ENCODE assay signal across 10 cellular contexts in genomic region chr1:62082456-62083363, GRCh38.
DNase-seq lines count a peak whose midpoint lies in the region; ATAC-seq and TF ChIP-seq lines count a peak whose summit lies in the region.
"Had no signal": no experiment of that assay in that cellular context is flagged by ENCODE, and none has a peak within 500 bp of the region (broad histone marks: within the 10 kb centered on the region; RNA-seq: fewer than 3 reads in every experiment).

No MANE protein-coding gene starts in this region.

- no peak for TF ChIP-seq POLR2A in upper lobe of left lung (IDR thresholded peaks at IDR 0.05)

- POLR2A ChIA-PET in activated B cell treated with CpG ODN at 0.5 μM for 24 hours (lab: Charles Lee): no interaction called here

- no peaks in the 10 kb centered on the region for H3K4me1 Mint-ChIP-seq in activated B cell treated with CpG ODN at 0.5 μM for 24 hours
- no peaks in the 10 kb centered on the region for H3K4me1 Mint-ChIP-seq in effector memory CD8-positive, alpha-beta T cell (ENCODE audit: low read depth in 2 of 2)
- peaks cover 27% of the 10 kb centered on the region for H3K4me1 Mint-ChIP-seq in mesothelial cell of epicardium

- H3K9me3 ChIP-seq in upper lobe of left lung: no peaks in the 10 kb centered on the region
- H3K9me3 ChIP-seq: BLaER1 had no signal

- intact Hi-C loops in activated B cell treated with CpG ODN at 0.5 μM for 24 hours (cut with micrococcal nuclease): loop anchor here (1.0 kb wide), 2 partner anchors 49 to 664 kb away; no protein-coding TSS in a partner anchor

- H3K27me3 ChIP-seq in upper lobe of left lung: no peaks in the 10 kb centered on the region
- H3K27me3 ChIP-seq: BLaER1 had no signal

- peaks cover 0 to 4% (median 1%) of the 10 kb centered on the region in 4 donors for H3K36me3 ChIP-seq in upper lobe of left lung
- H3K36me3 ChIP-seq: BLaER1 had no signal

- CTCF ChIA-PET in activated B cell treated with CpG ODN at 0.5 μM for 24 hours (lab: Charles Lee): interaction anchor here (0.8 to 1.9 kb wide), 14 partner anchors 9 to 664 kb away, joined by 3 to 22 read pairs (median 5); no protein-coding TSS in a partner anchor

- H3K27me3 Mint-ChIP-seq in activated B cell treated with CpG ODN at 0.5 μM for 24 hours (no peaks in the 10 kb centered on the region), mesothelial cell of epicardium (ENCODE audit: low read depth) (no peaks in the 10 kb centered on the region)
- no peaks in the 10 kb centered on the region for H3K27me3 Mint-ChIP-seq in effector memory CD8-positive, alpha-beta T cell
- H3K27me3 Mint-ChIP-seq: stimulated activated naive CD8-positive, alpha-beta T cell treated with anti-CD3 and anti-CD28 coated beads, Interleukin-15, Interleukin-2, amounts not matched to agents 100 ng/mL and 50 ng/mL, for 24 hours had no signal

- peaks cover 18% of the 10 kb centered on the region for H3K36me3 Mint-ChIP-seq in activated B cell treated with CpG ODN at 0.5 μM for 24 hours (ENCODE audit: low read depth)
- H3K36me3 Mint-ChIP-seq in effector memory CD8-positive, alpha-beta T cell (ENCODE audit: insufficient read depth): peaks cover 28% of the 10 kb centered on the region
- peaks cover 22% of the 10 kb centered on the region for H3K36me3 Mint-ChIP-seq in mesothelial cell of epicardium

- no peak overlapping the region for H3K4me3 ChIP-seq in upper lobe of left lung
- H3K4me3 ChIP-seq: BLaER1 had no signal

- H3K27ac ChIP-seq in upper lobe of left lung: no peak overlapping the region
- H3K27ac ChIP-seq: BLaER1 had no signal

- H3K27ac Mint-ChIP-seq in activated B cell treated with CpG ODN at 0.5 μM for 24 hours: no peak overlapping the region
- H3K27ac Mint-ChIP-seq in effector memory CD8-positive, alpha-beta T cell: no peak overlapping the region
- H3K27ac Mint-ChIP-seq in mesothelial cell of epicardium: peak overlapping the region; percentile 57
- H3K27ac Mint-ChIP-seq: stimulated activated naive CD8-positive, alpha-beta T cell treated with anti-CD3 and anti-CD28 coated beads, Interleukin-15, Interleukin-2, amounts not matched to agents 100 ng/mL and 50 ng/mL, for 24 hours had no signal

- 82 to 85% methylated on average over 14 of the region's 14 CpGs for WGBS in upper lobe of left lung, 2 donors

- H3K4me1 ChIP-seq in upper lobe of left lung: no peaks in the 10 kb centered on the region
- H3K4me1 ChIP-seq: BLaER1 had no signal

- DNase-seq in DMS 273 (lab: John Stamatoyannopoulos, UW; ENCODE audit: unreplicated experiment) (peak; percentile 60), DMS 273 treated with DMSO at 0.1 percent for 48 hours (lab: John Stamatoyannopoulos, UW) (no peak), NCI-H1105 (lab: John Stamatoyannopoulos, UW) (peak; percentile 8), activated B cell treated with CpG ODN at 0.5 μM for 24 hours (no peak), mesothelial cell of epicardium (ENCODE audit: low spot score in 2 of 2, unreplicated experiment in 2 of 2) (peak in 1 of 2 experiments; percentile 42), upper lobe of left lung (peak in 1 of 2 donors; percentile 31)
- DNase-seq in effector memory CD8-positive, alpha-beta T cell: peak in 2 of 3 experiments; percentile 6 to 26

- H3K4me3 Mint-ChIP-seq in activated B cell treated with CpG ODN at 0.5 μM for 24 hours (no peak overlapping the region), mesothelial cell of epicardium (no peak overlapping the region)
- H3K4me3 Mint-ChIP-seq in effector memory CD8-positive, alpha-beta T cell: no peak overlapping the region
- H3K4me3 Mint-ChIP-seq: stimulated activated naive CD8-positive, alpha-beta T cell treated with anti-CD3 and anti-CD28 coated beads, Interleukin-15, Interleukin-2, amounts not matched to agents 100 ng/mL and 50 ng/mL, for 24 hours had no signal

- TF ChIP-seq CTCF in activated B cell treated with CpG ODN at 0.5 μM for 24 hours (IDR thresholded peaks at IDR 0.05) (peak; percentile 83), mesothelial cell of epicardium (IDR thresholded peaks at IDR 0.05; ENCODE audit: unreplicated experiment) (peak; percentile 73), upper lobe of left lung (IDR thresholded peaks at IDR 0.05) (peak; percentile 43 to 73 (median 72))

- ATAC-seq in GM21737 (IDR thresholded peaks at IDR 0.05; ENCODE audit: unreplicated experiment) (peak; percentile 65), activated B cell treated with CpG ODN at 0.5 μM for 24 hours (ENCODE audit: low read depth) (no peak), upper lobe of left lung (ENCODE audit: low FRiP score in 2 of 2) (peak; percentile 74 to 75)
- no peak for ATAC-seq in effector memory CD8-positive, alpha-beta T cell (replicated peaks)

- H3K9me3 Mint-ChIP-seq in activated B cell treated with CpG ODN at 0.5 μM for 24 hours: no peaks in the 10 kb centered on the region
- no peaks in the 10 kb centered on the region for H3K9me3 Mint-ChIP-seq in effector memory CD8-positive, alpha-beta T cell
- no peaks in the 10 kb centered on the region for H3K9me3 Mint-ChIP-seq in mesothelial cell of epicardium
- H3K9me3 Mint-ChIP-seq: stimulated activated naive CD8-positive, alpha-beta T cell treated with anti-CD3 and anti-CD28 coated beads, Interleukin-15, Interleukin-2, amounts not matched to agents 100 ng/mL and 50 ng/mL, for 24 hours had no signal

- TF ChIP-seq EP300 in upper lobe of left lung (IDR thresholded peaks at IDR 0.05): no peak

Comparison
In these comparisons a context has a peak if more than half of its experiments do, and no peak if none do; other contexts are left out.
1. DNase-seq: peak in DMS 273 (single experiment), NCI-H1105 (single experiment) and effector memory CD8-positive, alpha-beta T cell (2 of 3); none in DMS 273 treated with DMSO at 0.1 percent for 48 hours (single experiment) and activated B cell treated with CpG ODN at 0.5 μM for 24 hours (single experiment).
2. ATAC-seq: peak in GM21737 (single experiment) and upper lobe of left lung (2 of 2); none in activated B cell treated with CpG ODN at 0.5 μM for 24 hours (single experiment) and effector memory CD8-positive, alpha-beta T cell (single experiment).
3. Peak in every context shown above with its lines, with median percentiles within 50 percentile points of each other: CTCF ChIP-seq.